27 cellular contexts compared by ENCODE assay signal in genomic region chr10:129646921-129647320, GRCh38.
"Had no signal": no experiment of that assay in that cellular context is flagged by ENCODE, and none has a peak within 500 bp of the region (broad histone marks: within the 10 kb centered on the region; RNA-seq: fewer than 3 reads in every experiment).

No MANE protein-coding gene starts in this region.

- DNase-seq: colonic mucosa; effector CD8-positive, alpha-beta T cell; heart left ventricle; hippocampal formation; immature natural killer cell; islet precursor cell; kidney glomerular epithelial cell; left colon; left ventricle myocardium inferior; lower lobe of right lung; naive thymus-derived CD8-positive, alpha-beta T cell; nephron progenitor cell; stimulated activated CD4-positive, alpha-beta T cell treated with anti-CD3 and anti-CD28 coated beads, Interleukin-12 subunit alpha, Interleukin-12 subunit beta, amount 100 ng/mL, for 4 hours; stimulated activated CD4-positive, alpha-beta T cell treated with anti-CD3 and anti-CD28 coated beads, Interleukin-1b, Interleukin-23, amount 100 ng/mL, for 48 hours; stimulated activated CD4-positive, alpha-beta T cell treated with anti-CD3 and anti-CD28 coated beads, Interleukin-4, amount 100 ng/mL, for 1 hour; stimulated activated CD8-positive, alpha-beta memory T cell treated with anti-CD3 and anti-CD28 coated beads, Interleukin-4, amount 100 ng/mL, for 48 hours; stimulated activated naive CD4-positive, alpha-beta T cell; stimulated activated naive CD8-positive, alpha-beta T cell treated with anti-CD3 and anti-CD28 coated beads, Interleukin-15, amount 100 ng/mL, for 72 hours; transverse colon had no signal

- H3K9me3 ChIP-seq: colonic mucosa, heart left ventricle, left ventricle myocardium inferior, lower lobe of right lung, right atrium auricular region, suprapubic skin, transverse colon, vagina had no signal

- H3K9me3 Mint-ChIP-seq: dendritic cell treated with granulocyte-macrophage colony-stimulating factor and Interleukin-4, amounts not matched to agents 40 ng/mL and 50 ng/mL, for 4 days; immature natural killer cell; nephron progenitor cell had no signal

- H3K4me1 Mint-ChIP-seq: immature natural killer cell; stimulated activated naive CD8-positive, alpha-beta T cell treated with anti-CD3 and anti-CD28 coated beads, Interleukin-15, amount 100 ng/mL, for 72 hours had no signal

- H3K27me3 ChIP-seq: colonic mucosa, heart left ventricle, right atrium auricular region, suprapubic skin, transverse colon, vagina had no signal

- H3K27ac ChIP-seq: colonic mucosa, heart left ventricle, left ventricle myocardium inferior, lower lobe of right lung, parathyroid adenoma, right atrium auricular region, suprapubic skin, transverse colon, vagina had no signal

- H3K9ac ChIP-seq: parathyroid adenoma had no signal

- ATAC-seq: heart left ventricle; left colon; lower lobe of right lung; naive thymus-derived CD8-positive, alpha-beta T cell; sciatic nerve; stimulated activated naive CD8-positive, alpha-beta T cell treated with anti-CD3 and anti-CD28 coated beads, Interleukin-15, amount 100 ng/mL, for 72 hours had no signal

- H3K4me2 ChIP-seq: smooth muscle cell had no signal

- H3K4me3 ChIP-seq: colonic mucosa, heart left ventricle, left ventricle myocardium inferior, lower lobe of right lung, right atrium auricular region, smooth muscle cell, suprapubic skin, transverse colon, vagina had no signal

- H3K36me3 ChIP-seq: colonic mucosa, heart left ventricle, left ventricle myocardium inferior, lower lobe of right lung, right atrium auricular region, suprapubic skin, transverse colon, vagina had no signal

- H3K4me1 ChIP-seq: colonic mucosa, heart left ventricle, left ventricle myocardium inferior, lower lobe of right lung, parathyroid adenoma, right atrium auricular region, suprapubic skin, transverse colon, vagina had no signal

- H3K27me3 Mint-ChIP-seq: dendritic cell treated with granulocyte-macrophage colony-stimulating factor and Interleukin-4, amounts not matched to agents 40 ng/mL and 50 ng/mL, for 4 days; naive thymus-derived CD8-positive, alpha-beta T cell; stimulated activated naive CD8-positive, alpha-beta T cell treated with anti-CD3 and anti-CD28 coated beads, Interleukin-15, amount 100 ng/mL, for 72 hours had no signal

- H3K27ac Mint-ChIP-seq: dendritic cell treated with granulocyte-macrophage colony-stimulating factor and Interleukin-4, amounts not matched to agents 40 ng/mL and 50 ng/mL, for 4 days; immature natural killer cell; naive thymus-derived CD8-positive, alpha-beta T cell; nephron progenitor cell; progenitor cell of endocrine pancreas; stimulated activated naive CD8-positive, alpha-beta T cell treated with anti-CD3 and anti-CD28 coated beads, Interleukin-15, amount 100 ng/mL, for 72 hours had no signal

- H3K79me2 ChIP-seq: parathyroid adenoma had no signal

- H2AFZ ChIP-seq: parathyroid adenoma had no signal

- H3K4me3 Mint-ChIP-seq: dendritic cell treated with granulocyte-macrophage colony-stimulating factor and Interleukin-4, amounts not matched to agents 40 ng/mL and 50 ng/mL, for 4 days; immature natural killer cell; nephron progenitor cell; stimulated activated naive CD8-positive, alpha-beta T cell treated with anti-CD3 and anti-CD28 coated beads, Interleukin-15, amount 100 ng/mL, for 72 hours had no signal
